ENCODE assay signal across 1 cellular context in genomic region chr20:60057123-60057865, GRCh38.
TF ChIP-seq lines count a peak whose summit lies in the region.

No MANE protein-coding gene starts in this region.

TF ChIP-seq in SK-N-SH treated with all-trans-retinoic acid at 6 μM for 48 hours, 23 proteins besides CTCF, POLR2A, EP300 and RAD21 (continued from another document):
- TF ChIP-seq CREB5 (CRISPR knock-in tag; IDR thresholded peaks at IDR 0.05; ENCODE audit: low read depth) = no peak
- no peak for TF ChIP-seq BACH2 (CRISPR knock-in tag; IDR thresholded peaks at IDR 0.05; ENCODE audit: borderline replicate concordance)
- TF ChIP-seq ARNTL (CRISPR knock-in tag; IDR thresholded peaks at IDR 0.05; ENCODE audit: borderline replicate concordance, low read depth) = no peak
- TF ChIP-seq PPARA (CRISPR knock-in tag; IDR thresholded peaks at IDR 0.05; ENCODE audit: borderline replicate concordance) = no peak
